ENCODE assay signal across 1 cellular context in the genomic region with DNA sequence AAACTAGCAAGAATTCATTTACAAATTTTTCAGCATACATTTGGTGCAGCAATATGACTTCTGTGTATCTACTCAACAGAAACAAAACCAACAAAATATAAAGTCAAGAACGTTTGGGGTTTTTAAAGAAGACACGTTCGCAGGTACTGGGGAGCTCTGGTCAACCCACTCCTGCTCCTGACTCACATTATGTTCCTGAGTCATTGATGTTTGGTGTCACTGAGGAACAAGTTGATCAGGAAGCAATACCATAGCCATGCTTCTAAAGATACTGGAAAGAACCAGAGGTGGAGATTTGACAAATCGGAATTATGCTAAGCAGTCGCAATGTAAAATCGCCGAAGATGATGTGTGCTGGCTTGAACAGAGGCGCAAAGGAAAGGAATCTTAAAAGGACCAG.
TF ChIP-seq lines count a peak whose summit lies in the region.

No MANE protein-coding gene starts in this region.

TF ChIP-seq in K562, 482 proteins besides CTCF, POLR2A, EP300 and RAD21:
- no peak for TF ChIP-seq ZBTB1 (CRISPR knock-in tag; IDR thresholded peaks at IDR 0.05; ENCODE audit: borderline replicate concordance, low read depth)
- TF ChIP-seq, protein P1, sequence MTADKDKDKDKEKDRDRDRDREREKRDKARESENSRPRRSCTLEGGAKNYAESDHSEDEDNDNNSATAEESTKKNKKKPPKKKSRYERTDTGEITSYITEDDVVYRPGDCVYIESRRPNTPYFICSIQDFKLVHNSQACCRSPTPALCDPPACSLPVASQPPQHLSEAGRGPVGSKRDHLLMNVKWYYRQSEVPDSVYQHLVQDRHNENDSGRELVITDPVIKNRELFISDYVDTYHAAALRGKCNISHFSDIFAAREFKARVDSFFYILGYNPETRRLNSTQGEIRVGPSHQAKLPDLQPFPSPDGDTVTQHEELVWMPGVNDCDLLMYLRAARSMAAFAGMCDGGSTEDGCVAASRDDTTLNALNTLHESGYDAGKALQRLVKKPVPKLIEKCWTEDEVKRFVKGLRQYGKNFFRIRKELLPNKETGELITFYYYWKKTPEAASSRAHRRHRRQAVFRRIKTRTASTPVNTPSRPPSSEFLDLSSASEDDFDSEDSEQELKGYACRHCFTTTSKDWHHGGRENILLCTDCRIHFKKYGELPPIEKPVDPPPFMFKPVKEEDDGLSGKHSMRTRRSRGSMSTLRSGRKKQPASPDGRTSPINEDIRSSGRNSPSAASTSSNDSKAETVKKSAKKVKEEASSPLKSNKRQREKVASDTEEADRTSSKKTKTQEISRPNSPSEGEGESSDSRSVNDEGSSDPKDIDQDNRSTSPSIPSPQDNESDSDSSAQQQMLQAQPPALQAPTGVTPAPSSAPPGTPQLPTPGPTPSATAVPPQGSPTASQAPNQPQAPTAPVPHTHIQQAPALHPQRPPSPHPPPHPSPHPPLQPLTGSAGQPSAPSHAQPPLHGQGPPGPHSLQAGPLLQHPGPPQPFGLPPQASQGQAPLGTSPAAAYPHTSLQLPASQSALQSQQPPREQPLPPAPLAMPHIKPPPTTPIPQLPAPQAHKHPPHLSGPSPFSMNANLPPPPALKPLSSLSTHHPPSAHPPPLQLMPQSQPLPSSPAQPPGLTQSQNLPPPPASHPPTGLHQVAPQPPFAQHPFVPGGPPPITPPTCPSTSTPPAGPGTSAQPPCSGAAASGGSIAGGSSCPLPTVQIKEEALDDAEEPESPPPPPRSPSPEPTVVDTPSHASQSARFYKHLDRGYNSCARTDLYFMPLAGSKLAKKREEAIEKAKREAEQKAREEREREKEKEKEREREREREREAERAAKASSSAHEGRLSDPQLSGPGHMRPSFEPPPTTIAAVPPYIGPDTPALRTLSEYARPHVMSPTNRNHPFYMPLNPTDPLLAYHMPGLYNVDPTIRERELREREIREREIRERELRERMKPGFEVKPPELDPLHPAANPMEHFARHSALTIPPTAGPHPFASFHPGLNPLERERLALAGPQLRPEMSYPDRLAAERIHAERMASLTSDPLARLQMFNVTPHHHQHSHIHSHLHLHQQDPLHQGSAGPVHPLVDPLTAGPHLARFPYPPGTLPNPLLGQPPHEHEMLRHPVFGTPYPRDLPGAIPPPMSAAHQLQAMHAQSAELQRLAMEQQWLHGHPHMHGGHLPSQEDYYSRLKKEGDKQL (CRISPR knock-in tag; IDR thresholded peaks at IDR 0.05; ENCODE audit: borderline replicate concordance) = no peak
- TF ChIP-seq ZNF57 (CRISPR knock-in tag; IDR thresholded peaks at IDR 0.05) = no peak
TF ChIP-seq in K562: peak in this region for 0.
